In the genomic region with DNA sequence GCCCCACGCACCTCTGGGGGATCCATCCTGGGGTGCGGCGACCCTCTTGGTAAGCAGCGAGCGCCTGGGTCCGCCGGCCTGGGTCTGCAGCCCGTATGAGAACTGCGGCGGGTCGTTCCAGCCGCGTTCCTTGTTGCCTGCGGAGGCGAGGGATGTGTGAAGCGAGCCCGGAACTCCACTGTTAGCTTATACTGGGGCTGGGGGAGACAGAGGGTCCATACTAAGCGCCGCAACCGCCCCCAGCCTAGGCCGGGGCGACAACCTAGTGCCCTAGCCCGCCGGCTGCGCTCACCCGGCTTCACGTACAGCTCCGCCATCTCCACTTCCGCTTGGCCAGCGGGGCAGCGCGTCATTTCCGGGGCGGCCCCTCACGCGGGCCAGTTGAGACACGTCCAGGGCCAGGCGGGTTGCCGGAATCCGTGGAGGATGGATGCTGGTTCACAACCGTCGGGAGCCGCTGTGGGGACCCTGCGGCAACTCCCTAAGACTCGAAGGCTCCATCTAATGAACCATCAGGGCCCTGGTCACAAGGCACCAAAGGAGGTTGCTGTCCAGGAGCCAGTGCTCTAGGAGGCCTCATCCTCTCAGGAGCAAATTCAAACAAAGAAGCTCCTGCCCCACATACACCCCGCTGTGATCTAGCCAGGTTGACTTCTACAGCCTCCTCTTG, we compare ENCODE assay signal across 8 cellular contexts. TPM values are rescaled to one million over a fixed set of nuclear protein-coding genes. Genes with fewer than 3 reads are reported as not detected.
DNase-seq lines count a peak whose midpoint lies in the region; ATAC-seq and TF ChIP-seq lines count a peak whose summit lies in the region.

TSS of gene SRA1 (minus strand) at position 338 of the 670 bp plus-strand sequence. CDS start at position 317, 21 bp downstream.

- ATAC-seq in GM21619 (IDR thresholded peaks at IDR 0.05; ENCODE audit: unreplicated experiment) = peak; percentile 98

- CTCF ChIA-PET in PC-9 (lab: Charles Lee) = interaction anchor here (0.5 kb wide), 1 partner anchor 163 kb away, joined by 3 read pairs; no protein-coding TSS in a partner anchor

- intact Hi-C loops in PC-9 (cut with micrococcal nuclease; ENCODE audit: unreplicated experiment) (loop anchor here (2.0 kb wide), 2 partner anchors 90 to 162 kb away; partner anchors contain the start of genes IK and NDUFA2), esophagus muscularis mucosa (cut with DNase I) (no loop called here)

- peak within 1 kb of the TSS; percentile 39; the same call in 1 of the 2 replicates for H3K27ac ChIP-seq in PC-9
- peak within 1 kb of the TSS; percentile 86 to 90 (median 88) for H3K27ac ChIP-seq in esophagus muscularis mucosa (replicated peaks in 1 of 4)

- peak within 1 kb of the TSS; percentile 90 for H3K4me2 ChIP-seq in PC-9

- TF ChIP-seq EP300 in Ishikawa (IDR thresholded peaks at IDR 0.05; ENCODE audit: borderline replicate concordance) (no peak; the same call in 1 of the 2 replicates), esophagus muscularis mucosa (IDR thresholded peaks at IDR 0.05) (peak; percentile 4)

- H3K79me2 ChIP-seq in PC-9 (ENCODE audit: low read depth) = peaks cover 29% of the 10 kb centered on the region

- H4K20me1 ChIP-seq in PC-9 (ENCODE audit: insufficient read depth) = no peaks in the 10 kb centered on the region

- H3K27me3 ChIP-seq in PC-9 (ENCODE audit: insufficient read depth, low read depth) = no peaks in the 10 kb centered on the region
- no peaks in the 10 kb centered on the region for H3K27me3 ChIP-seq in esophagus muscularis mucosa

- no peaks in the 10 kb centered on the region for H3K9me2 ChIP-seq in PC-9 (ENCODE audit: insufficient read depth)

- no peak for TF ChIP-seq RAD21 in Ishikawa (IDR thresholded peaks at IDR 0.05; ENCODE audit: low read depth)

- peak within 1 kb of the TSS; percentile 73 for H3K4me3 ChIP-seq in PC-9
- peak within 1 kb of the TSS; percentile 69 to 87 (median 72) for H3K4me3 ChIP-seq in esophagus muscularis mucosa

- peak within 1 kb of the TSS; percentile 66 for H2AFZ ChIP-seq in PC-9

- H3K9me3 ChIP-seq in PC-9 (ENCODE audit: insufficient read depth, low read depth) (no peaks in the 10 kb centered on the region), esophagus muscularis mucosa (no peaks in the 10 kb centered on the region)

- TF ChIP-seq CTCF in PC-9 (conservative IDR thresholded peaks at IDR 0.05) = no peak
- no peak for TF ChIP-seq CTCF in esophagus muscularis mucosa (IDR thresholded peaks at IDR 0.05)

- no TSS peak for BruUV-seq in PC-9 (replicated peaks; lab: Mats Ljungman, UMichigan)

- H3K36me3 ChIP-seq in PC-9 (ENCODE audit: low read depth) = no peaks in the 10 kb centered on the region
- peaks cover 0 to 39% (median 18%) of the 10 kb centered on the region in 4 donors for H3K36me3 ChIP-seq in esophagus muscularis mucosa

- peak; percentile 83 for TF ChIP-seq POLR2A in esophagus muscularis mucosa (IDR thresholded peaks at IDR 0.05; ENCODE audit: low read depth)

- POLR2A ChIA-PET in PC-9 (lab: Charles Lee; ENCODE audit: unreplicated experiment) = interaction anchor here (0.7 kb wide), 1 partner anchor 9 kb away, joined by 3 read pairs; no protein-coding TSS in a partner anchor

- DNase-seq in DMS53 (lab: John Stamatoyannopoulos, UW) (peak; percentile 97), PC-9 (peak; percentile 78 to 89), esophagus muscularis mucosa (ENCODE audit: extremely low spot score) (peak; percentile 99), myocyte (ENCODE audit: low read depth) (peak; percentile 92)
- peak; percentile 91 to 93 for DNase-seq in activated T-cell treated with anti-CD3 and anti-CD28 coated beads, Interleukin-2, amount 50 U/mL, for 48 hours
- peak; percentile 64 to 78 for DNase-seq in stimulated activated CD8-positive, alpha-beta memory T cell treated with anti-CD3 and anti-CD28 coated beads, Interleukin-7, amount 100 ng/mL, for 4 hours (ENCODE audit: low read depth in 2 of 2)

- WGBS in esophagus muscularis mucosa = 2% methylated on average over 23 of the region's 46 CpGs

- 0 out of 2 replicates have a peak, but pooled peaks cover 14% of the 10 kb centered on the region for H3F3A ChIP-seq in PC-9 (ENCODE audit: insufficient read depth, low read depth)

- H3K4me1 ChIP-seq in PC-9 (replicated peaks; ENCODE audit: insufficient read depth) = peaks cover 10% of the 10 kb centered on the region
- H3K4me1 ChIP-seq in esophagus muscularis mucosa = peaks cover 32 to 53% (median 47%) of the 10 kb centered on the region in 4 donors

TF ChIP-seq in Ishikawa, 13 proteins besides CTCF, POLR2A, EP300 and RAD21:
- TF ChIP-seq YY1 (IDR thresholded peaks at IDR 0.05; ENCODE audit: low read depth) (peak; percentile 78), NFIC (IDR thresholded peaks at IDR 0.05) (no peak), EGR1 (IDR thresholded peaks at IDR 0.05) (no peak; the same call in 1 of the 2 replicates), CREB1 (IDR thresholded peaks at IDR 0.05; ENCODE audit: low read depth) (peak; percentile 85), FOXM1 (IDR thresholded peaks at IDR 0.05; ENCODE audit: borderline replicate concordance, low read depth) (no peak), CEBPB (IDR thresholded peaks at IDR 0.05) (no peak), TAF1 (IDR thresholded peaks at IDR 0.05; ENCODE audit: low read depth) (peak; percentile 90), TEAD4 (IDR thresholded peaks at IDR 0.05) (peak; percentile 12), ZBTB7A (IDR thresholded peaks at IDR 0.05; ENCODE audit: low read depth) (0 out of 2 replicates have a peak, but pooled peaks have one; percentile 38), TCF12 (IDR thresholded peaks at IDR 0.05; ENCODE audit: low read depth) (peak; percentile 50; the same call in 1 of the 2 replicates)
- TF ChIP-seq, protein P1, sequence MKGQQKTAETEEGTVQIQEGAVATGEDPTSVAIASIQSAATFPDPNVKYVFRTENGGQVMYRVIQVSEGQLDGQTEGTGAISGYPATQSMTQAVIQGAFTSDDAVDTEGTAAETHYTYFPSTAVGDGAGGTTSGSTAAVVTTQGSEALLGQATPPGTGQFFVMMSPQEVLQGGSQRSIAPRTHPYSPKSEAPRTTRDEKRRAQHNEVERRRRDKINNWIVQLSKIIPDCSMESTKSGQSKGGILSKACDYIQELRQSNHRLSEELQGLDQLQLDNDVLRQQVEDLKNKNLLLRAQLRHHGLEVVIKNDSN (IDR thresholded peaks at IDR 0.05) = peak; percentile 51
- TF ChIP-seq, protein P2, sequence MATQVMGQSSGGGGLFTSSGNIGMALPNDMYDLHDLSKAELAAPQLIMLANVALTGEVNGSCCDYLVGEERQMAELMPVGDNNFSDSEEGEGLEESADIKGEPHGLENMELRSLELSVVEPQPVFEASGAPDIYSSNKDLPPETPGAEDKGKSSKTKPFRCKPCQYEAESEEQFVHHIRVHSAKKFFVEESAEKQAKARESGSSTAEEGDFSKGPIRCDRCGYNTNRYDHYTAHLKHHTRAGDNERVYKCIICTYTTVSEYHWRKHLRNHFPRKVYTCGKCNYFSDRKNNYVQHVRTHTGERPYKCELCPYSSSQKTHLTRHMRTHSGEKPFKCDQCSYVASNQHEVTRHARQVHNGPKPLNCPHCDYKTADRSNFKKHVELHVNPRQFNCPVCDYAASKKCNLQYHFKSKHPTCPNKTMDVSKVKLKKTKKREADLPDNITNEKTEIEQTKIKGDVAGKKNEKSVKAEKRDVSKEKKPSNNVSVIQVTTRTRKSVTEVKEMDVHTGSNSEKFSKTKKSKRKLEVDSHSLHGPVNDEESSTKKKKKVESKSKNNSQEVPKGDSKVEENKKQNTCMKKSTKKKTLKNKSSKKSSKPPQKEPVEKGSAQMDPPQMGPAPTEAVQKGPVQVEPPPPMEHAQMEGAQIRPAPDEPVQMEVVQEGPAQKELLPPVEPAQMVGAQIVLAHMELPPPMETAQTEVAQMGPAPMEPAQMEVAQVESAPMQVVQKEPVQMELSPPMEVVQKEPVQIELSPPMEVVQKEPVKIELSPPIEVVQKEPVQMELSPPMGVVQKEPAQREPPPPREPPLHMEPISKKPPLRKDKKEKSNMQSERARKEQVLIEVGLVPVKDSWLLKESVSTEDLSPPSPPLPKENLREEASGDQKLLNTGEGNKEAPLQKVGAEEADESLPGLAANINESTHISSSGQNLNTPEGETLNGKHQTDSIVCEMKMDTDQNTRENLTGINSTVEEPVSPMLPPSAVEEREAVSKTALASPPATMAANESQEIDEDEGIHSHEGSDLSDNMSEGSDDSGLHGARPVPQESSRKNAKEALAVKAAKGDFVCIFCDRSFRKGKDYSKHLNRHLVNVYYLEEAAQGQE (IDR thresholded peaks at IDR 0.05; ENCODE audit: low read depth) = peak; percentile 27; the same call in 1 of the 2 replicates
- TF ChIP-seq, protein P3, sequence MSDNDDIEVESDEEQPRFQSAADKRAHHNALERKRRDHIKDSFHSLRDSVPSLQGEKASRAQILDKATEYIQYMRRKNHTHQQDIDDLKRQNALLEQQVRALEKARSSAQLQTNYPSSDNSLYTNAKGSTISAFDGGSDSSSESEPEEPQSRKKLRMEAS (IDR thresholded peaks at IDR 0.05) = peak; percentile 62

RNA-seq across cellular contexts. Expression of gene SRA1, which starts in this region (rescaled TPM):
- total RNA-seq in PC-9 (2021) = 30.5 and 36.1 TPM in 2 replicates
- total RNA-seq in esophagus muscularis mucosa = 10 to 100 TPM; 17.4 to 29.2 (median 24.7) TPM
- 38.5 and 44.9 TPM in 2 replicates for total RNA-seq in myocyte
- 75.9 TPM for polyA plus RNA-seq in myocyte (2012)

Comparison
In these comparisons a context has a peak if more than half of its experiments do, and no peak if none do; other contexts are left out.
1. Peak in every context shown above with its lines: DNase-seq, ATAC-seq, H3K4me3 ChIP-seq and H3K27ac ChIP-seq.